ENCODE assay signal across 1 cellular context in genomic region chr15:44711089-44711355, GRCh38.
A peak's percentile ranks its signal among the peaks of the same experiment; 100 is the strongest.
TF ChIP-seq lines count a peak whose summit lies in the region.

Gene PATL2, minus strand, starts transcription at chr15:44711323. Its CDS starts 34,833 bp downstream, at chr15:44676490.

TF ChIP-seq in HepG2, 621 proteins besides CTCF, POLR2A, EP300 and RAD21 (continued from another document and continues in another):
- TF ChIP-seq ZNF609 (CRISPR knock-in tag; IDR thresholded peaks at IDR 0.05; ENCODE audit: borderline replicate concordance) (no peak), HCFC1 (IDR thresholded peaks at IDR 0.05; ENCODE audit: low read depth, low read length) (no peak), ZNF280B (CRISPR knock-in tag; IDR thresholded peaks at IDR 0.05; ENCODE audit: borderline replicate concordance) (no peak), NKX3-1 (CRISPR knock-in tag; IDR thresholded peaks at IDR 0.05) (0 out of 2 replicates have a peak, but pooled peaks have one; percentile 3), STAG1 (CRISPR knock-in tag; IDR thresholded peaks at IDR 0.05) (peak; percentile 27; the same call in 1 of the 2 replicates), ZNF800 (CRISPR knock-in tag; IDR thresholded peaks at IDR 0.05) (no peak), ZFX (CRISPR knock-in tag; IDR thresholded peaks at IDR 0.05; ENCODE audit: low read depth) (no peak), RBAK (CRISPR knock-in tag; IDR thresholded peaks at IDR 0.05) (no peak), ZFP37 (CRISPR knock-in tag; IDR thresholded peaks at IDR 0.05; ENCODE audit: borderline replicate concordance) (no peak), NR2C2 (CRISPR knock-in tag; IDR thresholded peaks at IDR 0.05; ENCODE audit: borderline replicate concordance) (0 out of 2 replicates have a peak, but pooled peaks have one; percentile 6), MED8 (CRISPR knock-in tag; IDR thresholded peaks at IDR 0.05; ENCODE audit: insufficient replicate concordance) (no peak), ZNF33A (CRISPR knock-in tag; IDR thresholded peaks at IDR 0.05; ENCODE audit: borderline replicate concordance) (no peak), FLYWCH1 (CRISPR knock-in tag; IDR thresholded peaks at IDR 0.05) (no peak), ARHGAP35 (CRISPR knock-in tag; IDR thresholded peaks at IDR 0.05; ENCODE audit: borderline replicate concordance) (no peak), SALL2 (CRISPR knock-in tag; IDR thresholded peaks at IDR 0.05) (0 out of 2 replicates have a peak, but pooled peaks have one; percentile 12), ZNF503 (CRISPR knock-in tag; IDR thresholded peaks at IDR 0.05) (no peak), THAP9 (CRISPR knock-in tag; IDR thresholded peaks at IDR 0.05; ENCODE audit: borderline replicate concordance) (no peak), ZNF766 (CRISPR knock-in tag; IDR thresholded peaks at IDR 0.05; ENCODE audit: borderline replicate concordance) (0 out of 2 replicates have a peak, but pooled peaks have one; percentile 11), ZSCAN22 (CRISPR knock-in tag; IDR thresholded peaks at IDR 0.05) (no peak), RFX5 (IDR thresholded peaks at IDR 0.05; ENCODE audit: low read depth, low read length) (no peak), NFATC3 (CRISPR knock-in tag; IDR thresholded peaks at IDR 0.05) (no peak), FOSL1 (CRISPR knock-in tag; IDR thresholded peaks at IDR 0.05; ENCODE audit: borderline replicate concordance) (no peak), ZNF770 (CRISPR knock-in tag; IDR thresholded peaks at IDR 0.05) (no peak), HOXA9 (CRISPR knock-in tag; IDR thresholded peaks at IDR 0.05; ENCODE audit: borderline replicate concordance) (no peak), MED1 (CRISPR knock-in tag; IDR thresholded peaks at IDR 0.05) (no peak), ARID5B (CRISPR knock-in tag; IDR thresholded peaks at IDR 0.05) (no peak)
